Comparison of ENCODE assay signal across 18 cellular contexts in genomic region chr5:157998021-157998504, GRCh38.
DNase-seq lines count a peak whose midpoint lies in the region; FAIRE-seq and TF ChIP-seq lines count a peak whose summit lies in the region.
"Had no signal": no experiment of that assay in that cellular context is flagged by ENCODE, and none has a peak within 500 bp of the region (broad histone marks: within the 10 kb centered on the region; RNA-seq: fewer than 3 reads in every experiment).

No MANE protein-coding gene starts in this region.

- H4K20me1 ChIP-seq in astrocyte (ENCODE audit: insufficient read depth, low read length), result no peaks in the 10 kb centered on the region

- H3K79me2 ChIP-seq in astrocyte (ENCODE audit: insufficient read depth, low read length), result no peaks in the 10 kb centered on the region

- DNase-seq in COLO829 (ENCODE audit: low spot score), result peak; percentile 8
- peak; percentile 68 for DNase-seq in M059J (ENCODE audit: low read depth)
- DNase-seq in astrocyte (ENCODE audit: low read depth), result peak; percentile 18
- DNase-seq in iris pigment epithelial cell (ENCODE audit: low read depth), result peak; percentile 77
- DNase-seq in posterior vena cava (ENCODE audit: low spot score), result no peak
- DNase-seq in activated CD8-positive, alpha-beta memory T cell treated with anti-CD3 and anti-CD28 coated beads, Interleukin-2, amount 50 U/mL, for 48 hours, result no peak
- no peak for DNase-seq in DMS 273 treated with DMSO at 0.1 percent for 48 hours (lab: John Stamatoyannopoulos, UW)
- DNase-seq in stimulated activated naive CD4-positive, alpha-beta T cell treated with Interleukin-2 at 50 U/mL for 16 hours (lab: John Stamatoyannopoulos, UW), result no peak
- DNase-seq: activated CD8-positive, alpha-beta T cell treated with anti-CD3 and anti-CD28 coated beads for 36 hours; activated effector memory CD4-positive, alpha-beta T cell treated with anti-CD3 and anti-CD28 coated beads, Interleukin-2, amount 50 U/mL, for 16 hours; heart left ventricle; NCI-H1694 treated with DMSO at 0.1 percent for 48 hours; psoas muscle; stimulated activated CD4-positive, alpha-beta T cell treated with anti-CD3 and anti-CD28 coated beads, Interleukin-2, amount 100 ng/mL, for 24 hours had no signal

- H3K4me1 ChIP-seq in astrocyte (ENCODE audit: insufficient read depth, low read length), result no peaks in the 10 kb centered on the region
- H3K4me1 ChIP-seq: heart left ventricle, psoas muscle had no signal

- peak overlapping the region; percentile 39 for H2AFZ ChIP-seq in astrocyte (ENCODE audit: low read depth, low read length)

- no peak overlapping the region for H3K4me2 ChIP-seq in astrocyte (ENCODE audit: low read length)

- H3K4me1 Mint-ChIP-seq in astrocyte (ENCODE audit: low read depth, unreplicated experiment), result peaks cover 7% of the 10 kb centered on the region

- intact Hi-C loops in posterior vena cava (cut with DNase I), result loop anchor here (5.0 to 10.0 kb wide), 2 partner anchors 176 to 183 kb away; no protein-coding TSS in a partner anchor

- no peak overlapping the region for H3K4me3 ChIP-seq in astrocyte (ENCODE audit: insufficient read depth, low read depth, low read length)
- H3K4me3 ChIP-seq: heart left ventricle, psoas muscle had no signal

- no peak for TF ChIP-seq CTCF in astrocyte (IDR thresholded peaks at IDR 0.05; ENCODE audit: insufficient read depth, low read depth, low read length)

- H3K27ac Mint-ChIP-seq in astrocyte (ENCODE audit: unreplicated experiment), result no peak overlapping the region
- H3K27ac Mint-ChIP-seq: activated CD8-positive, alpha-beta T cell treated with anti-CD3 and anti-CD28 coated beads for 36 hours; B cell; brain; type B pancreatic cell had no signal

- no peaks in the 10 kb centered on the region for H3K9me3 Mint-ChIP-seq in astrocyte (ENCODE audit: unreplicated experiment)
- H3K9me3 Mint-ChIP-seq: activated CD8-positive, alpha-beta T cell treated with anti-CD3 and anti-CD28 coated beads for 36 hours; brain; type B pancreatic cell had no signal

- H3K4me3 Mint-ChIP-seq in astrocyte (ENCODE audit: unreplicated experiment), result no peak overlapping the region
- H3K4me3 Mint-ChIP-seq: activated CD8-positive, alpha-beta T cell treated with anti-CD3 and anti-CD28 coated beads for 36 hours; B cell; brain; type B pancreatic cell had no signal

- no peaks in the 10 kb centered on the region for H3K27me3 Mint-ChIP-seq in astrocyte (ENCODE audit: low read depth, unreplicated experiment)
- H3K27me3 Mint-ChIP-seq: type B pancreatic cell had no signal

- no peaks in the 10 kb centered on the region for H3K27me3 ChIP-seq in astrocyte (ENCODE audit: insufficient read depth, low read length)

- no peaks in the 10 kb centered on the region for H3K9me3 ChIP-seq in astrocyte (ENCODE audit: insufficient read depth, low read depth, low read length)
- H3K9me3 ChIP-seq: heart left ventricle, psoas muscle had no signal

- no peaks in the 10 kb centered on the region for H3K36me3 Mint-ChIP-seq in astrocyte (ENCODE audit: low read depth, unreplicated experiment)
- H3K36me3 Mint-ChIP-seq: brain, type B pancreatic cell had no signal

- no peak overlapping the region for H3K27ac ChIP-seq in astrocyte (ENCODE audit: low read depth, low read length)
- H3K27ac ChIP-seq: heart left ventricle, psoas muscle had no signal

- H3K9ac ChIP-seq in astrocyte (ENCODE audit: low read length), result no peak overlapping the region

- FAIRE-seq in astrocyte (lab: Jason Lieb, UNC), result no peak
- FAIRE-seq: TTC549 had no signal

- no peaks in the 10 kb centered on the region for H3K36me3 ChIP-seq in astrocyte (ENCODE audit: insufficient read depth, low read length)
- H3K36me3 ChIP-seq: heart left ventricle had no signal

Comparison
In these comparisons a context has a peak if more than half of its experiments do, and no peak if none do; other contexts are left out.
1. DNase-seq: peak in COLO829 (single experiment), M059J (single experiment), astrocyte (single experiment) and iris pigment epithelial cell (single experiment); none in posterior vena cava (single experiment), activated CD8-positive, alpha-beta memory T cell treated with anti-CD3 and anti-CD28 coated beads, Interleukin-2, amount 50 U/mL, for 48 hours (single experiment), DMS 273 treated with DMSO at 0.1 percent for 48 hours (single experiment) and stimulated activated naive CD4-positive, alpha-beta T cell treated with Interleukin-2 at 50 U/mL for 16 hours (single experiment).